1 cellular context compared by ENCODE assay signal in the genomic region with DNA sequence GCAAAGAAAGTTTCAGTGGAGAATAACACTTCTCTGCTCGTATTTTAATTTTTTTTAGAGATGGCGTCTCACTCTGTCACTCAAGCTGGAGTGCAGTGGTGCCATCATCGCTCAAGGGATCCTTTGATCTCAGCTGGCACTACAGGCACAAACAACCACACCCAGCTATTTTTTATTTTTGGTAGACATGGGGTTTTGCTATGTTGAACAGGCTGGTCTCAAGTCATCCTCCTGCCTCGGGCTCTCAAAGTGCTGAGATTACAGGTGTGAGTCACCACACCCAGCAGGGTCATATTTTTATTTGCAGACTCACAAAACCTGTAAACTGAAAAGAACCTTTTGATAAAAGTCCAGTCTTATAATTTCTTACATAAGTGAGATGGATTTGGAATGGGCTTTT.
TF ChIP-seq lines count a peak whose summit lies in the region.

No MANE protein-coding gene starts in this region.

TF ChIP-seq in GM12878, 131 proteins besides CTCF, POLR2A, EP300 and RAD21:
- TF ChIP-seq SMC3 (IDR thresholded peaks at IDR 0.05; ENCODE audit: borderline replicate concordance, low read length), result no peak
- TF ChIP-seq, protein P1, sequence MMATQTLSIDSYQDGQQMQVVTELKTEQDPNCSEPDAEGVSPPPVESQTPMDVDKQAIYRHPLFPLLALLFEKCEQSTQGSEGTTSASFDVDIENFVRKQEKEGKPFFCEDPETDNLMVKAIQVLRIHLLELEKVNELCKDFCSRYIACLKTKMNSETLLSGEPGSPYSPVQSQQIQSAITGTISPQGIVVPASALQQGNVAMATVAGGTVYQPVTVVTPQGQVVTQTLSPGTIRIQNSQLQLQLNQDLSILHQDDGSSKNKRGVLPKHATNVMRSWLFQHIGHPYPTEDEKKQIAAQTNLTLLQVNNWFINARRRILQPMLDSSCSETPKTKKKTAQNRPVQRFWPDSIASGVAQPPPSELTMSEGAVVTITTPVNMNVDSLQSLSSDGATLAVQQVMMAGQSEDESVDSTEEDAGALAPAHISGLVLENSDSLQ (IDR thresholded peaks at IDR 0.05), result 0 out of 2 replicates have a peak, but pooled peaks have one; percentile 13
- TF ChIP-seq PAX8 (IDR thresholded peaks at IDR 0.05), result no peak
TF ChIP-seq in GM12878: peak in this region for 1.
